ENCODE assay signal across 8 cellular contexts in the genomic region with DNA sequence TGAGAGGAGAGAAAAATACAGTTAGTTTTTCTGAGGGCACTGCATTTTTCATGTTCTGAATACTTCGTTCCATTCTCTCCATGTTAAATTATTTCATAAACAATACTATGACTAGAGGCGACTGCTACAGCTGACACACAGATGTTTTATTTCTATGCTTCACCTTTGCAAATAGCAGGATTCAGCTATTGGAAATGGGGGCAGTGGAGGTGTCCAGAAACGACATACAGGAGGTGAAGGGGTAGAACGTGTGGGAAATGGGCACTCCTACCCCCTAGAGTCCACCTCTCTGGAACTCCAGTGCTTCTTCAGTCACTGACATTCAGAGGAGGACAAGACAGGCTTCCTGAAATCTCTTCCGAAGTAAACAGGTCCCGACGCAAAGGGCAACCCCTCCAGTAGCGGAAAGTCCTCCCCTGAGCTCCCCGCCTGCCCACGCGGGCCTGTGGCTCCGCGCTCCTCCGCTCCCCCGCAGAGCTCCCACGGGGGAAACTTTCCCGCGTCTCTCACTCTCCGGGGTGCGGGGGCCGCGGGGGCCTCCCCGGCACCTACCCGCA. TPM values are rescaled to one million over a fixed set of nuclear protein-coding genes. Genes with fewer than 3 reads are reported as not detected.
DNase-seq lines count a peak whose midpoint lies in the region; ATAC-seq and TF ChIP-seq lines count a peak whose summit lies in the region.

No MANE protein-coding gene starts in this region.

- H2AFZ ChIP-seq in DND-41 (ENCODE audit: low read depth, low read length) = peak overlapping the region; percentile 81

- WGBS in liver = under 1% methylated on average over 24 of the region's 24 CpGs
- WGBS in testis, 2 donors = 0 to 1% methylated on average over 9 to 24 of the region's 24 CpGs

- H3K9ac ChIP-seq in DND-41 (ENCODE audit: low read depth, low read length) = peak overlapping the region; percentile 93
- H3K9ac ChIP-seq in liver (ENCODE audit: low read depth in 1 of 2, low read length in 2 of 2) = peak overlapping the region; percentile 86 to 93

- peaks cover 54% of the 10 kb centered on the region for H3K79me2 ChIP-seq in DND-41 (ENCODE audit: insufficient read depth, low read length)

- TF ChIP-seq CTCF in DND-41 (IDR thresholded peaks at IDR 0.05; ENCODE audit: borderline replicate concordance, extremely low read depth, low read length, poor library complexity, severe bottlenecking) = no peak
- TF ChIP-seq CTCF in cardiac fibroblast (IDR thresholded peaks at IDR 0.05; ENCODE audit: low read depth, low read length) = no peak
- TF ChIP-seq CTCF in liver (IDR thresholded peaks at IDR 0.05; ENCODE audit: low read depth, low read length, missing input control) = no peak
- no peak for TF ChIP-seq CTCF in testis (IDR thresholded peaks at IDR 0.05)

- H3K27me3 ChIP-seq in DND-41 (ENCODE audit: insufficient read depth, low read length, poor library complexity) (no peaks in the 10 kb centered on the region), liver (ENCODE audit: control insufficient read depth in 4 of 4, insufficient read depth in 4 of 4, low read length in 3 of 4) (no peaks in the 10 kb centered on the region), testis (no peaks in the 10 kb centered on the region)

- peak overlapping the region; percentile 98 for H3K27ac ChIP-seq in DND-41 (ENCODE audit: low read length)
- peak overlapping the region; percentile 97 to 99 for H3K27ac ChIP-seq in liver (ENCODE audit: low read depth in 1 of 2, low read length in 2 of 2)
- peak overlapping the region; percentile 87 to 93 for H3K27ac ChIP-seq in testis

- no peak for TF ChIP-seq RAD21 in liver (IDR thresholded peaks at IDR 0.05)

- DNase-seq in DND-41 (no peak), NCI-H82 (lab: John Stamatoyannopoulos, UW) (peak; percentile 64), cardiac fibroblast (ENCODE audit: low read depth in 2 of 2) (peak; percentile 39 to 50), testis (no peak), RKO (ENCODE audit: low spot score) (no peak), cerebellum (ENCODE audit: low spot score) (no peak)

- H3K4me3 ChIP-seq in DND-41 (ENCODE audit: low read depth in 1 of 2, low read length in 2 of 2) (peak overlapping the region; percentile 78 to 90), cardiac fibroblast (replicated peaks in 1 of 2; ENCODE audit: low read depth in 2 of 2, low read length in 2 of 2) (peak overlapping the region; percentile 93 to 94), liver (ENCODE audit: low read depth in 1 of 3, low read length in 3 of 3) (peak overlapping the region; percentile 84 to 99 (median 93)), testis (peak overlapping the region; percentile 78 to 81)

- H4K20me1 ChIP-seq in DND-41 (ENCODE audit: insufficient read depth, low read length) = no peaks in the 10 kb centered on the region

- H3K4me2 ChIP-seq in DND-41 (ENCODE audit: insufficient read depth, low read length) = peak overlapping the region; percentile 66

- H3K9me3 ChIP-seq in DND-41 (ENCODE audit: insufficient read depth, low read length, severe bottlenecking) (no peaks in the 10 kb centered on the region), liver (ENCODE audit: control insufficient read depth in 4 of 4, low read length in 3 of 4) (no peaks in the 10 kb centered on the region), testis (no peaks in the 10 kb centered on the region)

- H3K4me1 ChIP-seq in DND-41 (ENCODE audit: insufficient read depth, low read length) (peaks cover 49% of the 10 kb centered on the region), liver (ENCODE audit: control insufficient read depth in 4 of 4, insufficient read depth in 4 of 4, low read length in 3 of 4) (peaks cover 7 to 32% (median 19%) of the 10 kb centered on the region in 4 donors), testis (peaks cover 6% of the 10 kb centered on the region)

- no peak for TF ChIP-seq POLR2A in testis (IDR thresholded peaks at IDR 0.05)

- peak; percentile 31 for ATAC-seq in DND-41 (ENCODE audit: insufficient read depth, low read depth)
- peak; percentile 27 for ATAC-seq in GM21825 (IDR thresholded peaks at IDR 0.05; ENCODE audit: unreplicated experiment)

- no peaks in the 10 kb centered on the region; the same call in 1 of the 2 replicates for H3K36me3 ChIP-seq in DND-41 (ENCODE audit: insufficient read depth, low read length)
- no peaks in the 10 kb centered on the region for H3K36me3 ChIP-seq in liver (ENCODE audit: control insufficient read depth in 4 of 4, insufficient read depth in 3 of 4, low read depth in 1 of 4, low read length in 3 of 4)
- no peaks in the 10 kb centered on the region for H3K36me3 ChIP-seq in testis (ENCODE audit: low read depth, missing control alignments)

- intact Hi-C loops in testis (cut with DNase I; ENCODE audit: low total_unique reads) = no loop called here

TF ChIP-seq in liver, 16 proteins besides CTCF, POLR2A, EP300 and RAD21:
- TF ChIP-seq TAF1 (conservative IDR thresholded peaks at IDR 0.05) (no peak), SP1 (IDR thresholded peaks at IDR 0.05) (no peak), FOXA2 (IDR thresholded peaks at IDR 0.05) (no peak), FOXA1 (IDR thresholded peaks at IDR 0.05) (no peak), JUND (IDR thresholded peaks at IDR 0.05) (no peak), GABPA (IDR thresholded peaks at IDR 0.05 in 1 of 2, conservative IDR thresholded peaks at IDR 0.05 in 1 of 2) (no peak), EGR1 (IDR thresholded peaks at IDR 0.05; ENCODE audit: low read depth in 2 of 2) (no peak), HNF4G (IDR thresholded peaks at IDR 0.05) (no peak), YY1 (IDR thresholded peaks at IDR 0.05) (no peak), HNF4A (conservative IDR thresholded peaks at IDR 0.05) (no peak), NR2F2 (IDR thresholded peaks at IDR 0.05) (no peak)
- TF ChIP-seq, protein P1, sequence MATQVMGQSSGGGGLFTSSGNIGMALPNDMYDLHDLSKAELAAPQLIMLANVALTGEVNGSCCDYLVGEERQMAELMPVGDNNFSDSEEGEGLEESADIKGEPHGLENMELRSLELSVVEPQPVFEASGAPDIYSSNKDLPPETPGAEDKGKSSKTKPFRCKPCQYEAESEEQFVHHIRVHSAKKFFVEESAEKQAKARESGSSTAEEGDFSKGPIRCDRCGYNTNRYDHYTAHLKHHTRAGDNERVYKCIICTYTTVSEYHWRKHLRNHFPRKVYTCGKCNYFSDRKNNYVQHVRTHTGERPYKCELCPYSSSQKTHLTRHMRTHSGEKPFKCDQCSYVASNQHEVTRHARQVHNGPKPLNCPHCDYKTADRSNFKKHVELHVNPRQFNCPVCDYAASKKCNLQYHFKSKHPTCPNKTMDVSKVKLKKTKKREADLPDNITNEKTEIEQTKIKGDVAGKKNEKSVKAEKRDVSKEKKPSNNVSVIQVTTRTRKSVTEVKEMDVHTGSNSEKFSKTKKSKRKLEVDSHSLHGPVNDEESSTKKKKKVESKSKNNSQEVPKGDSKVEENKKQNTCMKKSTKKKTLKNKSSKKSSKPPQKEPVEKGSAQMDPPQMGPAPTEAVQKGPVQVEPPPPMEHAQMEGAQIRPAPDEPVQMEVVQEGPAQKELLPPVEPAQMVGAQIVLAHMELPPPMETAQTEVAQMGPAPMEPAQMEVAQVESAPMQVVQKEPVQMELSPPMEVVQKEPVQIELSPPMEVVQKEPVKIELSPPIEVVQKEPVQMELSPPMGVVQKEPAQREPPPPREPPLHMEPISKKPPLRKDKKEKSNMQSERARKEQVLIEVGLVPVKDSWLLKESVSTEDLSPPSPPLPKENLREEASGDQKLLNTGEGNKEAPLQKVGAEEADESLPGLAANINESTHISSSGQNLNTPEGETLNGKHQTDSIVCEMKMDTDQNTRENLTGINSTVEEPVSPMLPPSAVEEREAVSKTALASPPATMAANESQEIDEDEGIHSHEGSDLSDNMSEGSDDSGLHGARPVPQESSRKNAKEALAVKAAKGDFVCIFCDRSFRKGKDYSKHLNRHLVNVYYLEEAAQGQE (IDR thresholded peaks at IDR 0.05) = no peak
- TF ChIP-seq, protein P2, sequence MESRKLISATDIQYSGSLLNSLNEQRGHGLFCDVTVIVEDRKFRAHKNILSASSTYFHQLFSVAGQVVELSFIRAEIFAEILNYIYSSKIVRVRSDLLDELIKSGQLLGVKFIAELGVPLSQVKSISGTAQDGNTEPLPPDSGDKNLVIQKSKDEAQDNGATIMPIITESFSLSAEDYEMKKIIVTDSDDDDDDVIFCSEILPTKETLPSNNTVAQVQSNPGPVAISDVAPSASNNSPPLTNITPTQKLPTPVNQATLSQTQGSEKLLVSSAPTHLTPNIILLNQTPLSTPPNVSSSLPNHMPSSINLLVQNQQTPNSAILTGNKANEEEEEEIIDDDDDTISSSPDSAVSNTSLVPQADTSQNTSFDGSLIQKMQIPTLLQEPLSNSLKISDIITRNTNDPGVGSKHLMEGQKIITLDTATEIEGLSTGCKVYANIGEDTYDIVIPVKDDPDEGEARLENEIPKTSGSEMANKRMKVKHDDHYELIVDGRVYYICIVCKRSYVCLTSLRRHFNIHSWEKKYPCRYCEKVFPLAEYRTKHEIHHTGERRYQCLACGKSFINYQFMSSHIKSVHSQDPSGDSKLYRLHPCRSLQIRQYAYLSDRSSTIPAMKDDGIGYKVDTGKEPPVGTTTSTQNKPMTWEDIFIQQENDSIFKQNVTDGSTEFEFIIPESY (IDR thresholded peaks at IDR 0.05) = no peak
- TF ChIP-seq, protein P3, sequence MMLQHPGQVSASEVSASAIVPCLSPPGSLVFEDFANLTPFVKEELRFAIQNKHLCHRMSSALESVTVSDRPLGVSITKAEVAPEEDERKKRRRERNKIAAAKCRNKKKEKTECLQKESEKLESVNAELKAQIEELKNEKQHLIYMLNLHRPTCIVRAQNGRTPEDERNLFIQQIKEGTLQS (IDR thresholded peaks at IDR 0.05) = no peak
- TF ChIP-seq, protein P4, sequence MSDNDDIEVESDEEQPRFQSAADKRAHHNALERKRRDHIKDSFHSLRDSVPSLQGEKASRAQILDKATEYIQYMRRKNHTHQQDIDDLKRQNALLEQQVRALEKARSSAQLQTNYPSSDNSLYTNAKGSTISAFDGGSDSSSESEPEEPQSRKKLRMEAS (IDR thresholded peaks at IDR 0.05) = no peak

RNA-seq across cellular contexts. Expression of a gene that starts 0.5 kb away (rescaled TPM):
- total RNA-seq in liver (100 to 1,000 TPM in 1 of 2 donors, 10 to 100 TPM in 1; 56.6 to 142 TPM), testis (10 to 100 TPM; 11.5 to 14.7 TPM), cerebellum (12.4 TPM)
- polyA plus RNA-seq in liver (10 to 100 TPM; 16.2 to 37.4 TPM), testis (ENCODE audit: insufficient read depth, low read depth, low replicate concordance) (6.7 TPM)

Comparison
In these comparisons a context has a peak if more than half of its experiments do, and no peak if none do; other contexts are left out.
1. DNase-seq: peak in NCI-H82 (single experiment) and cardiac fibroblast (2 of 2); none in DND-41 (single experiment), testis (single experiment), RKO (single experiment) and cerebellum (single experiment).
2. Peak in every context shown above with its lines, with median percentiles within 50 percentile points of each other: H3K27ac ChIP-seq and H3K4me3 ChIP-seq.